In the genomic region with DNA sequence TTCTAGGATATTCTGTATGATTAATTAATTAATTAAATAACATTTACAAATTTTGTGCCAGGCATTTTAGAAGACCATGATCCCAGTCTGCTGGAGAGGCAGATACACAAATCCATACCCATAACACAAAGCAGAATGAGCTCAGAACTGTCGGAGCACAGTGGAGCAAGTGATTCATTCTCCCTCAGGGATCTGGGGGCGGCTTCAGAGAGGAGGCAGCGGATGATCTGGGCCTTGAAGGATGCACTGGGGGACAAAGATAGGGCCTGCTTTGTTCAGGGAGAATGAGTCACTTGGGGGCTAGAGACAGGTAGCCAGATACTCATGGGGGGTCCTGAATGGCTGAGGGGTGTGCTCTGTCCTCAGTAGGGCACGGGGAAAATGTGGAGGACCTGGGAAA, we compare ENCODE assay signal across 14 cellular contexts. TPM values are rescaled to one million over a fixed set of nuclear protein-coding genes. Genes with fewer than 3 reads are reported as not detected.
DNase-seq lines count a peak whose midpoint lies in the region; ATAC-seq and TF ChIP-seq lines count a peak whose summit lies in the region.
"Had no signal": no experiment of that assay in that cellular context is flagged by ENCODE, and none has a peak within 500 bp of the region (broad histone marks: within the 10 kb centered on the region; RNA-seq: fewer than 3 reads in every experiment).

No MANE protein-coding gene starts in this region.

- H3K36me3 ChIP-seq in hepatocyte (replicated peaks; ENCODE audit: insufficient read depth, low read depth) (no peaks in the 10 kb centered on the region), aorta (ENCODE audit: control insufficient read depth in 1 of 2, insufficient read depth in 2 of 2, low read length in 1 of 2) (no peaks in the 10 kb centered on the region)
- H3K36me3 ChIP-seq: tibial nerve had no signal

- peak; percentile 66 for ATAC-seq in Right ventricle myocardium superior (ENCODE audit: poor library complexity)
- ATAC-seq in Right ventricle myocardium inferior = no peak
- ATAC-seq in aorta (ENCODE audit: low FRiP score) = no peak
- ATAC-seq: activated T-helper 17 cell treated with anti-CD3 and anti-CD28 coated beads, Interleukin-2, amount 50 U/mL, for 72 hours; T-helper 17 cell had no signal

- peaks cover 2 to 9% (median 3%) of the 10 kb centered on the region in 3 donors for H3K27me3 Mint-ChIP-seq in immature natural killer cell (ENCODE audit: low read depth in 3 of 3)
- H3K27me3 Mint-ChIP-seq: activated T-helper 17 cell treated with anti-CD3 and anti-CD28 coated beads, Interleukin-2, amount 50 U/mL, for 72 hours had no signal

- H3K79me2 ChIP-seq in hepatocyte = no peaks in the 10 kb centered on the region

- H3K4me2 ChIP-seq in hepatocyte = no peak overlapping the region
- H3K4me2 ChIP-seq: PC-9 had no signal

- no peaks in the 10 kb centered on the region for H3K9me3 ChIP-seq in hepatocyte (ENCODE audit: low read depth)
- no peaks in the 10 kb centered on the region for H3K9me3 ChIP-seq in aorta (ENCODE audit: control insufficient read depth, low read length)
- H3K9me3 ChIP-seq: tibial nerve had no signal

- H3K27ac Mint-ChIP-seq in immature natural killer cell = no peak overlapping the region
- H3K27ac Mint-ChIP-seq: activated T-helper 17 cell treated with anti-CD3 and anti-CD28 coated beads, Interleukin-2, amount 50 U/mL, for 72 hours; HFFc6; T-helper 17 cell had no signal

- peaks cover 0 to 2% (median 0%) of the 10 kb centered on the region in 6 donors for H3K9me3 Mint-ChIP-seq in immature natural killer cell
- H3K9me3 Mint-ChIP-seq: activated T-helper 17 cell treated with anti-CD3 and anti-CD28 coated beads, Interleukin-2, amount 50 U/mL, for 72 hours had no signal

- no peak overlapping the region for H3K4me3 Mint-ChIP-seq in immature natural killer cell
- H3K4me3 Mint-ChIP-seq: activated T-helper 17 cell treated with anti-CD3 and anti-CD28 coated beads, Interleukin-2, amount 50 U/mL, for 72 hours; HFFc6; T-helper 17 cell had no signal

- H3K4me1 Mint-ChIP-seq in immature natural killer cell = no peaks in the 10 kb centered on the region
- H3K4me1 Mint-ChIP-seq: activated T-helper 17 cell treated with anti-CD3 and anti-CD28 coated beads, Interleukin-2, amount 50 U/mL, for 72 hours had no signal

- TF ChIP-seq CTCF in choroid plexus epithelial cell (conservative IDR thresholded peaks at IDR 0.05; ENCODE audit: low read depth, low read length) (no peak), hepatocyte (IDR thresholded peaks at IDR 0.05; ENCODE audit: poor library complexity) (no peak)

- H3K27me3 ChIP-seq in hepatocyte (no peaks in the 10 kb centered on the region), aorta (ENCODE audit: control insufficient read depth in 1 of 2, insufficient read depth in 2 of 2, low read length in 1 of 2) (no peaks in the 10 kb centered on the region)
- H3K27me3 ChIP-seq: tibial nerve had no signal

- H2AFZ ChIP-seq in hepatocyte = no peak overlapping the region
- H2AFZ ChIP-seq: PC-9 had no signal

- no peak overlapping the region for H3K27ac ChIP-seq in hepatocyte
- H3K27ac ChIP-seq in aorta (ENCODE audit: low read depth in 1 of 2, low read length in 2 of 2) = peak overlapping the region; percentile 80 to 94
- H3K27ac ChIP-seq: PC-9 had no signal

- DNase-seq in Right ventricle myocardium superior (no peak), Right ventricle myocardium inferior (ENCODE audit: missing footprints) (no peak), choroid plexus epithelial cell (ENCODE audit: low read depth) (peak; percentile 64), hepatocyte (ENCODE audit: low spot score) (peak; percentile 35), aorta (peak; percentile 65 to 82), NCI-H1417 treated with DMSO at 0.1 percent for 48 hours (lab: John Stamatoyannopoulos, UW) (no peak), immature natural killer cell (no peak), NK-92 (lab: John Stamatoyannopoulos, UW; ENCODE audit: unreplicated experiment) (no peak)
- DNase-seq: activated CD4-positive, alpha-beta T cell treated with anti-CD3 and anti-CD28 coated beads for 48 hours; HFFc6; PC-9; T-helper 17 cell had no signal

- no peaks in the 10 kb centered on the region for H4K20me1 ChIP-seq in hepatocyte (ENCODE audit: insufficient read depth, poor library complexity, severe bottlenecking)

- H3K4me3 ChIP-seq in choroid plexus epithelial cell (ENCODE audit: low read depth, low read length) (no peak overlapping the region), hepatocyte (no peak overlapping the region), aorta (ENCODE audit: low read length in 2 of 2) (no peak overlapping the region)
- H3K4me3 ChIP-seq: PC-9, tibial nerve had no signal

- H3K4me1 ChIP-seq in hepatocyte (ENCODE audit: insufficient read depth) (peaks cover 53% of the 10 kb centered on the region), aorta (ENCODE audit: control insufficient read depth in 1 of 2, insufficient read depth in 2 of 2, low read length in 2 of 2) (peaks cover 3 to 7% of the 10 kb centered on the region in 2 donors)

- intact Hi-C loops in Right ventricle myocardium superior (cut with DNase I) = no loop called here
- intact Hi-C loops in Right ventricle myocardium inferior (cut with DNase I) = no loop called here
- intact Hi-C loops in aorta (cut with DNase I) = no loop called here

- WGBS in hepatocyte (ENCODE audit: low lambda C conversion rate, missing lambda C conversion rate) = 73% methylated on average over 4 of the region's 4 CpGs
- WGBS in aorta, 2 donors = 58 to 63% methylated on average over 4 of the region's 4 CpGs

- no peaks in the 10 kb centered on the region for H3K36me3 Mint-ChIP-seq in immature natural killer cell

- H3K9me2 ChIP-seq in hepatocyte (replicated peaks; ENCODE audit: insufficient read depth) = no peaks in the 10 kb centered on the region

RNA-seq across cellular contexts. Expression of gene TRABD2B, which starts 50.9 kb away (rescaled TPM):
- 0.51 TPM for total RNA-seq in Right ventricle myocardium superior
- total RNA-seq in Right ventricle myocardium inferior = 0.57 TPM
- 0.60 and 1.00 TPM in 2 replicates for total RNA-seq in hepatocyte
- polyA plus RNA-seq in hepatocyte = 2.3 and 4.9 TPM in 2 replicates
- 10 to 100 TPM; 10.6 to 13.3 TPM for total RNA-seq in aorta
- 1 to 10 TPM; 6.0 to 6.5 TPM for polyA plus RNA-seq in aorta
- polyA plus RNA-seq in immature natural killer cell = not detected
- total RNA-seq: activated T-helper 17 cell treated with anti-CD3 and anti-CD28 coated beads, Interleukin-2, amount 50 U/mL, for 72 hours; HFFc6; PC-9; T-helper 17 cell had no signal

Comparison
In these comparisons a context has a peak if more than half of its experiments do, and no peak if none do; other contexts are left out.
1. DNase-seq: peak in choroid plexus epithelial cell (single experiment), hepatocyte (single experiment) and aorta (2 of 2); none in Right ventricle myocardium superior (single experiment), Right ventricle myocardium inferior (single experiment), NCI-H1417 treated with DMSO at 0.1 percent for 48 hours (single experiment), immature natural killer cell (0 of 3) and NK-92 (single experiment).